Comparison of ENCODE assay signal across 8 cellular contexts in the genomic region with DNA sequence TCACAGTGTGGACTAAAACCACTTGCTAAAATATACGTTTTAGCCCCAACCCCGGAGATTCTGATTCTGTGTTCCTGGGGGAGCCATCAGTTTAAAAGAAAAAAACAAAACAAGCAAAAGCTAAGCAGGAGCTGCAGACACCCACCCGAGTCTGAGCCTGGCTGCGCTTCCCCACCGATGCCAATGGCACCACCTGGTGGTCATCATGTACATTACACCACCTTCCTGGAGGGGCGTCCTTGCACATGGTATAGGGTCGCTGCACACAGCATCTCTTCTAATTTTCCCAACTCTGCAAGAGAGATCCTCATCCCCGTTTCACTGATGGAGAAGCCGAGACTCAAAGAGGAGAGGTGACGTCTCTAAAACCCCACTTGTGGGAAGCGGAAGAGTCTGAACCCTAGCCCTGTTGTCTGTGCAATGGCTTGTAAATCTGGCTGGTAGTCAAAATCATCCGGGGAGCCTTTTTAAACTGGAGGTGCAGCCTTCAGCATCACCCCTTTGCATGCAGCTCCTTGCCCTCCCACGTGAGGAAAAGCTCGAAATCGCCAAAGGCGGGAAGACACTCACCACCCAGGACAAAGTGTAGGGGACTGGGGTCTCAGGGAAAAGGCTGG. TPM values are rescaled to one million over a fixed set of nuclear protein-coding genes. Genes with fewer than 3 reads are reported as not detected.
A peak's percentile ranks its signal among the peaks of the same experiment; 100 is the strongest.
DNase-seq lines count a peak whose midpoint lies in the region; ATAC-seq and TF ChIP-seq lines count a peak whose summit lies in the region.

No MANE protein-coding gene starts in this region.

- no peaks in the 10 kb centered on the region for H3K9me3 ChIP-seq in left lung

- ATAC-seq in GM19035 (IDR thresholded peaks at IDR 0.05; ENCODE audit: unreplicated experiment) (peak; percentile 59), left lung (peak; percentile 68), GM19463 (IDR thresholded peaks at IDR 0.05; ENCODE audit: unreplicated experiment) (no peak)

- intact Hi-C loops in left lung (cut with DNase I) = no loop called here

- TF ChIP-seq CTCF in AG10803 (conservative IDR thresholded peaks at IDR 0.05; ENCODE audit: low read length) (peak; percentile 92), NB4 (IDR thresholded peaks at IDR 0.05; ENCODE audit: low read depth, low read length) (peak; percentile 74), chondrocyte (IDR thresholded peaks at IDR 0.05) (peak; percentile 94), left lung (IDR thresholded peaks at IDR 0.05) (peak; percentile 87 to 91)

- H3K27me3 Mint-ChIP-seq in chondrocyte (ENCODE audit: low read depth) = peaks cover 11% of the 10 kb centered on the region

- no peak overlapping the region for H3K27ac Mint-ChIP-seq in chondrocyte (ENCODE audit: unreplicated experiment)

- peaks cover 6% of the 10 kb centered on the region for H3K4me1 Mint-ChIP-seq in chondrocyte (ENCODE audit: low read depth)

- DNase-seq in AG10803 (ENCODE audit: low read depth) = peak; percentile 58
- peak; percentile 67 for DNase-seq in NB4 (ENCODE audit: low read depth)
- peak; percentile 16 for DNase-seq in activated CD4-positive, CD25-positive, alpha-beta regulatory T cell treated with anti-CD3 and anti-CD28 coated beads, Interleukin-2, amount 50 U/mL, for 16 hours (ENCODE audit: low read depth, low spot score)
- peak; percentile 48 for DNase-seq in chondrocyte (ENCODE audit: low spot score)
- peak; percentile 52 to 86 for DNase-seq in left lung
- peak; percentile 51 for DNase-seq in stimulated activated CD4-positive, alpha-beta T cell treated with anti-CD3 and anti-CD28 coated beads, Interleukin-4, amount 100 ng/mL, for 1 hour

- TF ChIP-seq POLR2A in NB4 (IDR thresholded peaks at IDR 0.05; ENCODE audit: extremely low read depth, insufficient read length) = no peak

- H3K4me3 ChIP-seq in AG10803 (ENCODE audit: low read length) = no peak overlapping the region
- no peak overlapping the region for H3K4me3 ChIP-seq in NB4 (ENCODE audit: low read depth, low read length)
- H3K4me3 ChIP-seq in left lung = no peak overlapping the region

- H3K36me3 ChIP-seq in left lung = no peaks in the 10 kb centered on the region

- H3K27me3 ChIP-seq in left lung = peaks cover 0 to 5% of the 10 kb centered on the region in 2 donors

- H3K36me3 Mint-ChIP-seq in chondrocyte (ENCODE audit: low read depth) = no peaks in the 10 kb centered on the region

- no peak overlapping the region for H3K27ac ChIP-seq in left lung

- H3K4me3 Mint-ChIP-seq in chondrocyte (ENCODE audit: unreplicated experiment) = no peak overlapping the region

- H3K9me3 Mint-ChIP-seq in chondrocyte (ENCODE audit: low read depth) = no peaks in the 10 kb centered on the region

- H3K4me1 ChIP-seq in left lung = peaks cover 0 to 19% of the 10 kb centered on the region in 2 donors

RNA-seq across cellular contexts. Expression of gene CNOT6, which starts 23.1 kb away (rescaled TPM):
- total RNA-seq in chondrocyte (20.4 to 24.7 TPM (median 22.5 TPM) in 3 replicates), left lung (10 to 100 TPM; 29.1 to 30.7 TPM)

Comparison
In these comparisons a context has a peak if more than half of its experiments do, and no peak if none do; other contexts are left out.
1. DNase-seq: peak in every context shown above with its lines; median percentile 69 in left lung; 67 in NB4; 58 in AG10803; 51 in stimulated activated CD4-positive, alpha-beta T cell treated with anti-CD3 and anti-CD28 coated beads, Interleukin-4, amount 100 ng/mL, for 1 hour; 48 in chondrocyte; 16 in activated CD4-positive, CD25-positive, alpha-beta regulatory T cell treated with anti-CD3 and anti-CD28 coated beads, Interleukin-2, amount 50 U/mL, for 16 hours.